1 cellular context compared by ENCODE assay signal in genomic region chr1:158094571-158094970, GRCh38.
TF ChIP-seq lines count a peak whose summit lies in the region.

No MANE protein-coding gene starts in this region.

TF ChIP-seq in H1, 55 proteins besides CTCF, POLR2A, EP300 and RAD21 (continued from another document):
- TF ChIP-seq CTBP2 (IDR thresholded peaks at IDR 0.05; ENCODE audit: borderline replicate concordance, insufficient read depth, insufficient read length, low read length) (no peak), NANOG (IDR thresholded peaks at IDR 0.05; ENCODE audit: insufficient read depth, low read depth, low read length, poor library complexity, severe bottlenecking) (no peak)
- TF ChIP-seq, protein P1, sequence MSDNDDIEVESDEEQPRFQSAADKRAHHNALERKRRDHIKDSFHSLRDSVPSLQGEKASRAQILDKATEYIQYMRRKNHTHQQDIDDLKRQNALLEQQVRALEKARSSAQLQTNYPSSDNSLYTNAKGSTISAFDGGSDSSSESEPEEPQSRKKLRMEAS (IDR thresholded peaks at IDR 0.05): no peak
TF ChIP-seq in H1: peak in this region for 0.
